Comparison of ENCODE assay signal across 1 cellular context in the genomic region with DNA sequence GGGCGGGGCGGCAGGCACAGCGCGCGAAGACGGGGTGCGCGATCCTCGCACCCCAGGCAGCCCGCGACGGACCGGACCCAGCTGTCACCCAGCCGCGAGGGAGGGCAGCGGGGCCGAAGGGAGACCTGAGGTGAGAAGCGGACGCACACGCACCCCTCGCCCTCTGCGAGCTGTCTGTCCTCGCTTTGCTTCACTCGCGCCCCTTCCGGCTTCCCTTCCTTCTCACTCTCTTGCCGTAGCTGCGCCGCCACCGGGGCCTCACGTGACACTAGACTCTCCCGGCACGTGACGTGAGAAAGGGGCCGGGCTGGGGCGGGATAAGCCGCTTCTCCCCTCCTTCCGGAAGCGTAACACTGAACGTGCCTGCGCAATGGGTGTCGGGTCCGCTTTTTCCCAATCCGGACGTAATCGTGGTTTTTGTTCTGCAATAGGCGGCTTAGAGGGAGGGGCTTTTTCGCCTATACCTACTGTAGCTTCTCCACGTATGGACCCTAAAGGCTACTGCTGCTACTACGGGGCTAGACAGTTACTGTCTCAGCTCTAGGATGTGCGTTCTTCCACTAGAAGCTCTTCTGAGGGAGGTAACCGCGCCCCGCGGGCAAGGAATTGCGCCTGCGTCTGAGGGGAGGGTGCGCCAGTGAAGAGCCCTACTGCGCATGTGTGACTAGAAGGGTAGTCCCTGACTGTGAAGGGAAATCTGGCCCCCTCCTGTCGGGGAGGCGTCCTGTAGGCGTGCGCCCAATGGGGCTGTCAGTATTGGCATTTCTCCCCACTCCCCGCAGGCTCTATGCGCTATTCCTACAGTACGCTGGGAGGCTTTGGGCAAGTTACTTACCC.
TF ChIP-seq lines count a peak whose summit lies in the region.

A gene (minus strand): TSS at position 270 of the 837 bp plus-strand sequence. CDS start 434 bp downstream, outside the sequence.
A gene with protein sequence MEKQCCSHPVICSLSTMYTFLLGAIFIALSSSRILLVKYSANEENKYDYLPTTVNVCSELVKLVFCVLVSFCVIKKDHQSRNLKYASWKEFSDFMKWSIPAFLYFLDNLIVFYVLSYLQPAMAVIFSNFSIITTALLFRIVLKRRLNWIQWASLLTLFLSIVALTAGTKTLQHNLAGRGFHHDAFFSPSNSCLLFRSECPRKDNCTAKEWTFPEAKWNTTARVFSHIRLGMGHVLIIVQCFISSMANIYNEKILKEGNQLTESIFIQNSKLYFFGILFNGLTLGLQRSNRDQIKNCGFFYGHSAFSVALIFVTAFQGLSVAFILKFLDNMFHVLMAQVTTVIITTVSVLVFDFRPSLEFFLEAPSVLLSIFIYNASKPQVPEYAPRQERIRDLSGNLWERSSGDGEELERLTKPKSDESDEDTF (plus strand): TSS at position 353 of the 837 bp plus-strand sequence. CDS start 1,359 bp downstream, outside the sequence.

TF ChIP-seq in A549, 52 proteins besides CTCF, POLR2A, EP300 and RAD21 (continued from another document):
- TF ChIP-seq, protein P1, sequence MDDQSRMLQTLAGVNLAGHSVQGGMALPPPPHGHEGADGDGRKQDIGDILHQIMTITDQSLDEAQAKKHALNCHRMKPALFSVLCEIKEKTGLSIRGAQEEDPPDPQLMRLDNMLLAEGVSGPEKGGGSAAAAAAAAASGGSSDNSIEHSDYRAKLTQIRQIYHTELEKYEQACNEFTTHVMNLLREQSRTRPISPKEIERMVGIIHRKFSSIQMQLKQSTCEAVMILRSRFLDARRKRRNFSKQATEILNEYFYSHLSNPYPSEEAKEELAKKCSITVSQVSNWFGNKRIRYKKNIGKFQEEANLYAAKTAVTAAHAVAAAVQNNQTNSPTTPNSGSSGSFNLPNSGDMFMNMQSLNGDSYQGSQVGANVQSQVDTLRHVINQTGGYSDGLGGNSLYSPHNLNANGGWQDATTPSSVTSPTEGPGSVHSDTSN (IDR thresholded peaks at IDR 0.05), result 0 out of 2 replicates have a peak, but pooled peaks have one; percentile 14
- TF ChIP-seq, protein P2, sequence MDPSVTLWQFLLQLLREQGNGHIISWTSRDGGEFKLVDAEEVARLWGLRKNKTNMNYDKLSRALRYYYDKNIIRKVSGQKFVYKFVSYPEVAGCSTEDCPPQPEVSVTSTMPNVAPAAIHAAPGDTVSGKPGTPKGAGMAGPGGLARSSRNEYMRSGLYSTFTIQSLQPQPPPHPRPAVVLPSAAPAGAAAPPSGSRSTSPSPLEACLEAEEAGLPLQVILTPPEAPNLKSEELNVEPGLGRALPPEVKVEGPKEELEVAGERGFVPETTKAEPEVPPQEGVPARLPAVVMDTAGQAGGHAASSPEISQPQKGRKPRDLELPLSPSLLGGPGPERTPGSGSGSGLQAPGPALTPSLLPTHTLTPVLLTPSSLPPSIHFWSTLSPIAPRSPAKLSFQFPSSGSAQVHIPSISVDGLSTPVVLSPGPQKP (IDR thresholded peaks at IDR 0.05; ENCODE audit: low read depth, low read length), result no peak
- TF ChIP-seq NPAS2 (CRISPR knock-in tag; IDR thresholded peaks at IDR 0.05; ENCODE audit: borderline replicate concordance) (peak; percentile 97), FOSL2 (IDR thresholded peaks at IDR 0.05) (no peak), FOSL2 (CRISPR knock-in tag; IDR thresholded peaks at IDR 0.05) (peak; percentile 46), FOSB (CRISPR knock-in tag; IDR thresholded peaks at IDR 0.05) (no peak), RFX5 (IDR thresholded peaks at IDR 0.05) (no peak), HOXA7 (CRISPR knock-in tag; IDR thresholded peaks at IDR 0.05) (no peak), JUN (IDR thresholded peaks at IDR 0.05) (peak; percentile 71 to 85; a peak in 3 of 5 replicates), HDAC2 (IDR thresholded peaks at IDR 0.05) (no peak), NR3C1 (IDR thresholded peaks at IDR 0.05) (no peak), BHLHE40 (IDR thresholded peaks at IDR 0.05; ENCODE audit: low read depth, low read length) (peak; percentile 97), PHF8 (IDR thresholded peaks at IDR 0.05; ENCODE audit: borderline replicate concordance, low read depth) (peak; percentile 86), KDM1A (IDR thresholded peaks at IDR 0.05; ENCODE audit: low read depth) (no peak), MAFK (IDR thresholded peaks at IDR 0.05; ENCODE audit: partially characterized antibody) (no peak), ZNF302 (CRISPR knock-in tag; IDR thresholded peaks at IDR 0.05) (no peak), NFE2L2 (conservative IDR thresholded peaks at IDR 0.05; ENCODE audit: low read length) (no peak), CHD2 (IDR thresholded peaks at IDR 0.05; ENCODE audit: low read length, partially characterized antibody) (no peak), MYC (IDR thresholded peaks at IDR 0.05; ENCODE audit: borderline replicate concordance, low read length) (peak; percentile 60; the same call in 1 of the 2 replicates), CEBPB (IDR thresholded peaks at IDR 0.05) (peak; percentile 52 to 77), SREBF2 (IDR thresholded peaks at IDR 0.05) (no peak)
- TF ChIP-seq, protein P3, sequence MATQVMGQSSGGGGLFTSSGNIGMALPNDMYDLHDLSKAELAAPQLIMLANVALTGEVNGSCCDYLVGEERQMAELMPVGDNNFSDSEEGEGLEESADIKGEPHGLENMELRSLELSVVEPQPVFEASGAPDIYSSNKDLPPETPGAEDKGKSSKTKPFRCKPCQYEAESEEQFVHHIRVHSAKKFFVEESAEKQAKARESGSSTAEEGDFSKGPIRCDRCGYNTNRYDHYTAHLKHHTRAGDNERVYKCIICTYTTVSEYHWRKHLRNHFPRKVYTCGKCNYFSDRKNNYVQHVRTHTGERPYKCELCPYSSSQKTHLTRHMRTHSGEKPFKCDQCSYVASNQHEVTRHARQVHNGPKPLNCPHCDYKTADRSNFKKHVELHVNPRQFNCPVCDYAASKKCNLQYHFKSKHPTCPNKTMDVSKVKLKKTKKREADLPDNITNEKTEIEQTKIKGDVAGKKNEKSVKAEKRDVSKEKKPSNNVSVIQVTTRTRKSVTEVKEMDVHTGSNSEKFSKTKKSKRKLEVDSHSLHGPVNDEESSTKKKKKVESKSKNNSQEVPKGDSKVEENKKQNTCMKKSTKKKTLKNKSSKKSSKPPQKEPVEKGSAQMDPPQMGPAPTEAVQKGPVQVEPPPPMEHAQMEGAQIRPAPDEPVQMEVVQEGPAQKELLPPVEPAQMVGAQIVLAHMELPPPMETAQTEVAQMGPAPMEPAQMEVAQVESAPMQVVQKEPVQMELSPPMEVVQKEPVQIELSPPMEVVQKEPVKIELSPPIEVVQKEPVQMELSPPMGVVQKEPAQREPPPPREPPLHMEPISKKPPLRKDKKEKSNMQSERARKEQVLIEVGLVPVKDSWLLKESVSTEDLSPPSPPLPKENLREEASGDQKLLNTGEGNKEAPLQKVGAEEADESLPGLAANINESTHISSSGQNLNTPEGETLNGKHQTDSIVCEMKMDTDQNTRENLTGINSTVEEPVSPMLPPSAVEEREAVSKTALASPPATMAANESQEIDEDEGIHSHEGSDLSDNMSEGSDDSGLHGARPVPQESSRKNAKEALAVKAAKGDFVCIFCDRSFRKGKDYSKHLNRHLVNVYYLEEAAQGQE (IDR thresholded peaks at IDR 0.05), result peak; percentile 14; the same call in 1 of the 2 replicates
- TF ChIP-seq, protein P4, sequence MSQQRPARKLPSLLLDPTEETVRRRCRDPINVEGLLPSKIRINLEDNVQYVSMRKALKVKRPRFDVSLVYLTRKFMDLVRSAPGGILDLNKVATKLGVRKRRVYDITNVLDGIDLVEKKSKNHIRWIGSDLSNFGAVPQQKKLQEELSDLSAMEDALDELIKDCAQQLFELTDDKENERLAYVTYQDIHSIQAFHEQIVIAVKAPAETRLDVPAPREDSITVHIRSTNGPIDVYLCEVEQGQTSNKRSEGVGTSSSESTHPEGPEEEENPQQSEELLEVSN (IDR thresholded peaks at IDR 0.05; ENCODE audit: borderline replicate concordance, low read depth), result peak; percentile 76
- TF ChIP-seq, protein P5, sequence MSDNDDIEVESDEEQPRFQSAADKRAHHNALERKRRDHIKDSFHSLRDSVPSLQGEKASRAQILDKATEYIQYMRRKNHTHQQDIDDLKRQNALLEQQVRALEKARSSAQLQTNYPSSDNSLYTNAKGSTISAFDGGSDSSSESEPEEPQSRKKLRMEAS (IDR thresholded peaks at IDR 0.05), result peak; percentile 93
- TF ChIP-seq, protein P6, sequence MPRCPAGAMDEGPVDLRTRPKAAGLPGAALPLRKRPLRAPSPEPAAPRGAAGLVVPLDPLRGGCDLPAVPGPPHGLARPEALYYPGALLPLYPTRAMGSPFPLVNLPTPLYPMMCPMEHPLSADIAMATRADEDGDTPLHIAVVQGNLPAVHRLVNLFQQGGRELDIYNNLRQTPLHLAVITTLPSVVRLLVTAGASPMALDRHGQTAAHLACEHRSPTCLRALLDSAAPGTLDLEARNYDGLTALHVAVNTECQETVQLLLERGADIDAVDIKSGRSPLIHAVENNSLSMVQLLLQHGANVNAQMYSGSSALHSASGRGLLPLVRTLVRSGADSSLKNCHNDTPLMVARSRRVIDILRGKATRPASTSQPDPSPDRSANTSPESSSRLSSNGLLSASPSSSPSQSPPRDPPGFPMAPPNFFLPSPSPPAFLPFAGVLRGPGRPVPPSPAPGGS (IDR thresholded peaks at IDR 0.05), result peak; percentile 93; the same call in 2 of the 3 replicates
- TF ChIP-seq, protein P7, sequence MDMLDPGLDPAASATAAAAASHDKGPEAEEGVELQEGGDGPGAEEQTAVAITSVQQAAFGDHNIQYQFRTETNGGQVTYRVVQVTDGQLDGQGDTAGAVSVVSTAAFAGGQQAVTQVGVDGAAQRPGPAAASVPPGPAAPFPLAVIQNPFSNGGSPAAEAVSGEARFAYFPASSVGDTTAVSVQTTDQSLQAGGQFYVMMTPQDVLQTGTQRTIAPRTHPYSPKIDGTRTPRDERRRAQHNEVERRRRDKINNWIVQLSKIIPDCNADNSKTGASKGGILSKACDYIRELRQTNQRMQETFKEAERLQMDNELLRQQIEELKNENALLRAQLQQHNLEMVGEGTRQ (IDR thresholded peaks at IDR 0.05), result peak; percentile 100
